Comparison of ENCODE assay signal across 17 cellular contexts in the genomic region with DNA sequence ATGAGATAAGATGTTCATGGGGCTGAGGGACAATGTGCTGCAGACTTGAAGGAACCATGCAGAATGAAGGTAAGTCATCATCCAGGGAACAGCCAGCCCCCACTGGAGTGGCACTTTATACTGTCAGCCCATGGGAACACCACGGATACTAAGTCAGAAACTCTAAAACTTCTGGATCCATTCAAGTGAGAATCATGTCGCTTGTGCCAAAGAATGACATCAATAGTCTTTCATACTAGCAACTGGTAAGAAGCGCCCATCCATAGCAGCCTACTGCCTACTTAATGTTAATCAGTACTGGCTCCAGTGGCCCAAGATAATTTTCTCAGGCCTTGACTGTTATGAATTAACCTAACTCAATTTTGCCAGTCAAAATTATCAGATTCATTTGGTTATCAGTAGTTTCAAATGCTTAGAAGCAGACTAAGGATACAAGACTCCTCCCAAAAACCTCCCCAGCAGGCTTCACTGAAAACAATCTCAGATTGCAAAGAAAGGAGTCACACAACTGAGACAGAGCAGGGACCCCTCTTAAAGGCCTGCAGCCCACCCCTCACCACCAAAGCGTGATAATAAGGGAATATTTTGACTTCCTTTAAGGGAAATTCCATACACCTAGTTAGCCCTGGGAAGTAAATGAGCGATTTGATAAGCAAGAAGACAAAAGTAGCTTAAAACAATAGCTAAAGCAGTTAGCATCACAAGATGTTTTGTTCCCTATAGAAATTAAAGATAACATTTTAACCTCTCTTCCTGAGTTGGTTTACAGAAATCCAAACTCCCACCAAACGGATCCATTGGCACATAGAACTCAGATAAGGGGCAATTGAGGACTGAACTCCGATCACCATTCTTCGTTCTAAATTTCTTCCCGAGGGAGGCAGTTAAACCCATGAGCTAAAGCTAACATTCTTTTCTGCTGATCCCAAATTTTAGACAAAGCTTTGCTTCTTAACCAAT.
"Had no signal": no experiment of that assay in that cellular context is flagged by ENCODE, and none has a peak within 500 bp of the region (broad histone marks: within the 10 kb centered on the region; RNA-seq: fewer than 3 reads in every experiment).

No MANE protein-coding gene starts in this region.

- H3K27me3 Mint-ChIP-seq: activated CD4-positive, alpha-beta T cell treated with anti-CD3 and anti-CD28 coated beads for 36 hours; central memory CD8-positive, alpha-beta T cell; memory B cell; stimulated activated naive CD8-positive, alpha-beta T cell treated with anti-CD3 and anti-CD28 coated beads, Interleukin-15, amount 100 ng/mL, for 72 hours had no signal

- DNase-seq: activated CD4-positive, alpha-beta T cell treated with anti-CD3 and anti-CD28 coated beads for 36 hours; activated CD8-positive, alpha-beta memory T cell treated with anti-CD3 and anti-CD28 coated beads, Interleukin-2, amount 50 U/mL, for 48 hours; activated CD8-positive, alpha-beta T cell treated with anti-CD3 and anti-CD28 coated beads, Interleukin-2, amount 10 ng/mL, durations not matched to agents 7 days and 5 days; cortex of kidney; effector memory CD4-positive, alpha-beta T cell; erythroblast; glutamatergic neuron; immature natural killer cell; left lung; retina; stimulated activated CD4-positive, alpha-beta T cell treated with anti-CD3 and anti-CD28 coated beads, Interleukin-15, amount 100 ng/mL, for 24 hours; stimulated activated CD4-positive, alpha-beta T cell treated with anti-CD3 and anti-CD28 coated beads, Interleukin-4, amount 100 ng/mL, for 24 hours; stimulated activated naive CD8-positive, alpha-beta T cell treated with anti-CD3 and anti-CD28 coated beads, Interleukin-15, amount 100 ng/mL, for 72 hours; WERI-Rb-1 had no signal

- H3K9me3 Mint-ChIP-seq: central memory CD8-positive, alpha-beta T cell; immature natural killer cell had no signal

- ATAC-seq: activated CD4-positive, alpha-beta T cell treated with anti-CD3 and anti-CD28 coated beads for 36 hours; activated CD8-positive, alpha-beta T cell treated with anti-CD3 and anti-CD28 coated beads, Interleukin-2, amount 10 ng/mL, durations not matched to agents 7 days and 5 days; left lung; stimulated activated naive CD8-positive, alpha-beta T cell treated with anti-CD3 and anti-CD28 coated beads, Interleukin-15, amount 100 ng/mL, for 72 hours had no signal

- H3K27ac Mint-ChIP-seq: activated CD4-positive, alpha-beta T cell treated with anti-CD3 and anti-CD28 coated beads for 36 hours; activated CD8-positive, alpha-beta T cell treated with anti-CD3 and anti-CD28 coated beads, Interleukin-2, amount 10 ng/mL, durations not matched to agents 7 days and 5 days; memory B cell; stimulated activated naive CD8-positive, alpha-beta T cell treated with anti-CD3 and anti-CD28 coated beads, Interleukin-15, amount 100 ng/mL, for 72 hours had no signal

- H3K9me3 ChIP-seq: left lung had no signal

- H3K27ac ChIP-seq: left lung, parathyroid adenoma, WERI-Rb-1 had no signal

- H3K4me3 Mint-ChIP-seq: activated CD4-positive, alpha-beta T cell treated with anti-CD3 and anti-CD28 coated beads for 36 hours; activated CD8-positive, alpha-beta T cell treated with anti-CD3 and anti-CD28 coated beads, Interleukin-2, amount 10 ng/mL, durations not matched to agents 7 days and 5 days; central memory CD8-positive, alpha-beta T cell; immature natural killer cell; memory B cell; stimulated activated naive CD8-positive, alpha-beta T cell treated with anti-CD3 and anti-CD28 coated beads, Interleukin-15, amount 100 ng/mL, for 72 hours had no signal

- H3K27me3 ChIP-seq: left lung had no signal
